ENCODE assay signal across 24 cellular contexts in genomic region chr16:85051710-85052082, GRCh38.
"Had no signal": no experiment of that assay in that cellular context is flagged by ENCODE, and none has a peak within 500 bp of the region (broad histone marks: within the 10 kb centered on the region; RNA-seq: fewer than 3 reads in every experiment).

No MANE protein-coding gene starts in this region.

- H3K9me3 ChIP-seq: SJSA1 had no signal

- DNase-seq: activated CD4-positive, alpha-beta T cell treated with anti-CD3 and anti-CD28 coated beads for 4 hours; activated CD8-positive, alpha-beta memory T cell treated with anti-CD3 and anti-CD28 coated beads, Interleukin-2, amount 50 U/mL, for 4 hours; activated CD8-positive, alpha-beta T cell treated with anti-CD3 and anti-CD28 coated beads for 36 hours; activated effector memory CD4-positive, alpha-beta T cell treated with Interleukin-2 at 50 U/mL for 16 hours; activated naive CD4-positive, alpha-beta T cell; amygdala; Karpas-422; MM.1S; NCI-H1105; NCI-H1436; NCI-H1694 treated with DMSO at 0.1 percent for 48 hours; NCI-H2029 treated with DMSO at 0.1 percent for 48 hours; NCI-H345; NCI-H510A treated with DMSO at 0.1 percent for 48 hours; NCI-H69; NK-92 treated with Interleukin-12 subunit alpha and Interleukin-12 subunit beta, amount 100 ng/mL, for 24 hours; RPMI8226; SW 1271 had no signal

- H3K27ac ChIP-seq: SJSA1 had no signal

- H3K36me3 ChIP-seq: SJSA1 had no signal

- FAIRE-seq: astrocyte had no signal

- H3K4me3 ChIP-seq: SJSA1 had no signal

- ATAC-seq: activated CD4-positive, CD25-positive, alpha-beta regulatory T cell treated with anti-CD3 and anti-CD28 coated beads, Interleukin-2, amount 50 U/mL, for 24 hours; activated CD8-positive, alpha-beta T cell treated with anti-CD3 and anti-CD28 coated beads for 36 hours; Panc1; Right ventricle myocardium inferior; SK-N-SH treated with all-trans-retinoic acid at 6 μM for 48 hours had no signal

- H3K27me3 ChIP-seq: SJSA1 had no signal
